Comparison of ENCODE assay signal across 19 cellular contexts in genomic region chr6:98532004-98532403, GRCh38.
"Had no signal": no experiment of that assay in that cellular context is flagged by ENCODE, and none has a peak within 500 bp of the region (broad histone marks: within the 10 kb centered on the region; RNA-seq: fewer than 3 reads in every experiment).

No MANE protein-coding gene starts in this region.

- H3K4me3 ChIP-seq: dorsolateral prefrontal cortex, heart left ventricle, right atrium auricular region, sigmoid colon, skin epidermis, testis, tibial nerve, upper lobe of right lung, vagina had no signal

- DNase-seq: dorsolateral prefrontal cortex; effector CD8-positive, alpha-beta T cell; foreskin melanocyte; heart left ventricle; hippocampal formation; kidney glomerular epithelial cell; naive thymus-derived CD8-positive, alpha-beta T cell; posterior cingulate gyrus; sigmoid colon; stimulated activated CD4-positive, alpha-beta T cell treated with anti-CD3 and anti-CD28 coated beads, Interleukin-2, amount 100 ng/mL, for 24 hours; stimulated activated CD4-positive, alpha-beta T cell treated with anti-CD3 and anti-CD28 coated beads, Interleukin-4, amount 100 ng/mL, for 4 hours; stimulated activated naive B cell treated with anti-CD40 and anti-IgM and Interleukin-4, amounts not matched to agents 10 μg/mL and 1 μg/mL and 100 μg/mL, for 72 hours; stimulated activated naive CD8-positive, alpha-beta T cell treated with anti-CD3 and anti-CD28 coated beads, Interleukin-15, amount 100 ng/mL, for 72 hours; testis; upper lobe of right lung had no signal

- H3K4me1 ChIP-seq: heart left ventricle, right atrium auricular region, sigmoid colon, testis, tibial nerve, upper lobe of right lung, vagina had no signal

- H3K36me3 ChIP-seq: heart left ventricle, right atrium auricular region, sigmoid colon, tibial nerve, upper lobe of right lung, vagina had no signal

- H3K9me3 ChIP-seq: right atrium auricular region, sigmoid colon, testis, tibial nerve, upper lobe of right lung, vagina had no signal

- H3K27ac ChIP-seq: dorsolateral prefrontal cortex, heart left ventricle, right atrium auricular region, sigmoid colon, skin epidermis, testis, tibial nerve, upper lobe of right lung, vagina had no signal

- ATAC-seq: heart left ventricle; naive thymus-derived CD8-positive, alpha-beta T cell; stimulated activated naive B cell treated with anti-CD40 and anti-IgM and Interleukin-4, amounts not matched to agents 10 μg/mL and 1 μg/mL and 100 μg/mL, for 72 hours; stimulated activated naive CD8-positive, alpha-beta T cell treated with anti-CD3 and anti-CD28 coated beads, Interleukin-15, amount 100 ng/mL, for 72 hours; upper lobe of right lung had no signal
